In the genomic region with DNA sequence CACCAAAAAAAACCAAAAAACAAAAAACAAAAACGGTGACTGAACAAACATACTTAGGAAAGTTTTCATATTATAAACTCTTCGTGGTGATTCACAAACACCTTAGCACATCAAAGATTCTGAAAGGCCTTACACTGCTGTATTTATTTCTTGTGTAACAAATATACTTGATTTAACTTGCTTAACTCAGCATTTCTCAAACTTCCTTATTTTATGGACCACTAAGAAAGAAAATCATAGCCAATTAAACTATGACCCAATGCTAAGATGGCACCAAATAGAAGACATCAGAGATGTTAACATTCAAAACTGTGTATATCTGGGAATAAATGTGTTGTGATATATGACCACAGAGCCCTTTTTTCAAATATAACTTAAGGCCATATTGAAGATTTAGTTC, we compare ENCODE assay signal across 14 cellular contexts. TPM values are rescaled to one million over a fixed set of nuclear protein-coding genes. Genes with fewer than 3 reads are reported as not detected.
DNase-seq lines count a peak whose midpoint lies in the region; ATAC-seq, FAIRE-seq and TF ChIP-seq lines count a peak whose summit lies in the region.
"Had no signal": no experiment of that assay in that cellular context is flagged by ENCODE, and none has a peak within 500 bp of the region (broad histone marks: within the 10 kb centered on the region; RNA-seq: fewer than 3 reads in every experiment).

No MANE protein-coding gene starts in this region.

- no peak for TF ChIP-seq RAD21 in K562 (CRISPR knock-in tag; conservative IDR thresholded peaks at IDR 0.05 in 1 of 2, IDR thresholded peaks at IDR 0.05 in 1 of 2)

- ATAC-seq in K562 = no peak
- ATAC-seq in gastrocnemius medialis = no peak
- ATAC-seq in HG02870 (IDR thresholded peaks at IDR 0.05; ENCODE audit: unreplicated experiment) = no peak

- H3K36me3 Mint-ChIP-seq in Calu3 (ENCODE audit: insufficient read depth, unreplicated experiment) = peaks cover 5% of the 10 kb centered on the region
- no peaks in the 10 kb centered on the region for H3K36me3 Mint-ChIP-seq in nephron (ENCODE audit: low read depth)
- H3K36me3 Mint-ChIP-seq in osteocyte (ENCODE audit: unreplicated experiment) = no peaks in the 10 kb centered on the region

- DNase-seq in Calu3 = no peak
- DNase-seq in MV-4-11 (lab: John Stamatoyannopoulos, UW) = peak; percentile 55
- no peak for DNase-seq in K562 (ENCODE audit: extremely low read depth in 1 of 4, low spot score in 3 of 4)
- no peak for DNase-seq in osteocyte (ENCODE audit: extremely low spot score, unreplicated experiment)
- no peak for DNase-seq in gastrocnemius medialis
- DNase-seq in NCI-H187 (lab: John Stamatoyannopoulos, UW) = no peak
- DNase-seq: activated T-cell treated with anti-CD3 and anti-CD28 coated beads for 4 hours; effector memory CD4-positive, alpha-beta T cell; NCI-H2107; upper lobe of right lung had no signal

- no peak overlapping the region for H3K4me2 ChIP-seq in K562 (ENCODE audit: insufficient read depth, low read length)

- H3K4me1 ChIP-seq in K562 (replicated peaks in 1 of 2; ENCODE audit: control insufficient read depth in 2 of 2, insufficient read depth in 2 of 2, low read length in 2 of 2) = peaks cover 15 to 22% of the 10 kb centered on the region in 2 experiments; a peak in 4 of 5 replicates
- H3K4me1 ChIP-seq in gastrocnemius medialis = peaks cover 7 to 18% of the 10 kb centered on the region in 2 donors

- H4K20me1 ChIP-seq in K562 (replicated peaks; ENCODE audit: control insufficient read depth, insufficient read depth, low read length) = no peaks in the 10 kb centered on the region

- no peak for TF ChIP-seq EP300 in K562 (IDR thresholded peaks at IDR 0.05; ENCODE audit: low read length)

- H3K4me3 ChIP-seq in K562 = no peak overlapping the region
- no peak overlapping the region for H3K4me3 ChIP-seq in gastrocnemius medialis

- H3K27me3 ChIP-seq in K562 (ENCODE audit: control insufficient read depth in 2 of 2, insufficient read depth in 2 of 2, low read length in 2 of 2) = no peaks in the 10 kb centered on the region
- no peaks in the 10 kb centered on the region for H3K27me3 ChIP-seq in gastrocnemius medialis
- H3K27me3 ChIP-seq: upper lobe of right lung had no signal

- no peak for FAIRE-seq in K562 (lab: Jason Lieb, UNC)
- FAIRE-seq: TTC549 had no signal

- H3K4me3 Mint-ChIP-seq in Calu3 (ENCODE audit: low read depth, unreplicated experiment) = no peak overlapping the region
- H3K4me3 Mint-ChIP-seq in nephron = peak overlapping the region; percentile 75 to 87 (median 78)
- H3K4me3 Mint-ChIP-seq in osteocyte (ENCODE audit: unreplicated experiment) = no peak overlapping the region

- peak overlapping the region; percentile 37; the same call in 1 of the 2 replicates for H2AFZ ChIP-seq in K562 (ENCODE audit: low read depth, low read length)

- in situ Hi-C loops in K562 (cut with MboI) (no loop called here), gastrocnemius medialis (cut with MboI; ENCODE audit: low sequenced_read_pairs in 4 of 4) (no loop called here)

- no peaks in the 10 kb centered on the region for H3K79me2 ChIP-seq in K562 (ENCODE audit: control insufficient read depth, insufficient read depth, low read length)

- H3K4me1 Mint-ChIP-seq in Calu3 (ENCODE audit: low read depth, unreplicated experiment) (peaks cover 7% of the 10 kb centered on the region), nephron (peaks cover 31% of the 10 kb centered on the region), osteocyte (ENCODE audit: unreplicated experiment) (peaks cover 10% of the 10 kb centered on the region)

- 49% methylated on average over 2 of the region's 2 CpGs for WGBS in K562 (ENCODE audit: insufficient coverage, low coverage, missing lambda C conversion rate)

- H3K27ac Mint-ChIP-seq in Calu3 (ENCODE audit: unreplicated experiment) (peak overlapping the region; percentile 80), nephron (peak overlapping the region; percentile 52 to 82 (median 65)), osteocyte (ENCODE audit: unreplicated experiment) (no peak overlapping the region)

- intact Hi-C loops in Calu3 (cut with micrococcal nuclease; ENCODE audit: unreplicated experiment) = loop anchor here (5.0 to 10.0 kb wide), 3 partner anchors 92 to 225 kb away; no protein-coding TSS in a partner anchor
- intact Hi-C loops in K562 (cut with micrococcal nuclease) = no loop called here
- intact Hi-C loops in gastrocnemius medialis (cut with DNase I; ENCODE audit: low total_unique reads) = loop anchor here (2.0 to 10.0 kb wide), 6 partner anchors 59 to 323 kb away; no protein-coding TSS in a partner anchor

- TF ChIP-seq POLR2A in K562 (conservative IDR thresholded peaks at IDR 0.05) (no peak), gastrocnemius medialis (IDR thresholded peaks at IDR 0.05) (no peak)

- POLR2A ChIA-PET in K562 (lab: Yijun Ruan, JAX) = no interaction called here

- H3K9me3 ChIP-seq in K562 (replicated peaks; ENCODE audit: control insufficient read depth, insufficient read depth, low read depth, low read length) (no peaks in the 10 kb centered on the region), gastrocnemius medialis (no peaks in the 10 kb centered on the region)
- H3K9me3 ChIP-seq: neutrophil, upper lobe of right lung had no signal

- H3K36me3 ChIP-seq in K562 (ENCODE audit: control insufficient read depth, insufficient read depth, low read length) (no peaks in the 10 kb centered on the region), gastrocnemius medialis (no peaks in the 10 kb centered on the region)
- H3K36me3 ChIP-seq: neutrophil, upper lobe of right lung had no signal

- H3K9me3 Mint-ChIP-seq in Calu3 (ENCODE audit: low read depth, unreplicated experiment) = no peaks in the 10 kb centered on the region
- no peaks in the 10 kb centered on the region for H3K9me3 Mint-ChIP-seq in nephron
- no peaks in the 10 kb centered on the region for H3K9me3 Mint-ChIP-seq in osteocyte (ENCODE audit: unreplicated experiment)

- no peaks in the 10 kb centered on the region for H3K9me1 ChIP-seq in K562 (ENCODE audit: control insufficient read depth, insufficient read depth, low read length)

- BruUV-seq in Calu3 (replicated peaks; lab: Mats Ljungman, UMichigan) (no TSS peak), K562 (replicated peaks; lab: Mats Ljungman, UMichigan) (no TSS peak)

- H3K27me3 Mint-ChIP-seq in Calu3 (ENCODE audit: unreplicated experiment) = no peaks in the 10 kb centered on the region
- H3K27me3 Mint-ChIP-seq in nephron (ENCODE audit: low read depth) = peaks cover 13% of the 10 kb centered on the region
- no peaks in the 10 kb centered on the region for H3K27me3 Mint-ChIP-seq in osteocyte (ENCODE audit: unreplicated experiment)

- CTCF ChIA-PET in Calu3 (lab: Charles Lee) = interaction anchor here (1.2 kb wide), 1 partner anchor 337 kb away, joined by 3 read pairs; no protein-coding TSS in a partner anchor
- CTCF ChIA-PET in K562 (lab: Yijun Ruan, JAX; ENCODE audit: low intra/inter-chr PET ratio) = no interaction called here

- TF ChIP-seq CTCF in Calu3 (IDR thresholded peaks at IDR 0.05; ENCODE audit: unreplicated experiment) (no peak), K562 (IDR thresholded peaks at IDR 0.05 in 2 of 3, conservative IDR thresholded peaks at IDR 0.05 in 1 of 3; ENCODE audit: insufficient read depth in 2 of 3, low read depth in 1 of 3, low read length in 3 of 3) (no peak), nephron (IDR thresholded peaks at IDR 0.05; ENCODE audit: unreplicated experiment in 3 of 3) (no peak), osteocyte (IDR thresholded peaks at IDR 0.05) (no peak), gastrocnemius medialis (IDR thresholded peaks at IDR 0.05 in 4 of 5, conservative IDR thresholded peaks at IDR 0.05 in 1 of 5) (peak in 1 of 5 experiments; percentile 7)

- H3K9ac ChIP-seq in K562 (ENCODE audit: insufficient read depth in 1 of 2, low read depth in 2 of 2, low read length in 2 of 2) = no peak overlapping the region

- no peak overlapping the region for H3K27ac ChIP-seq in K562 (ENCODE audit: extremely low read depth, low read depth, low read length)
- peak overlapping the region in 2 of 4 donors; percentile 84 to 88 for H3K27ac ChIP-seq in gastrocnemius medialis
- H3K27ac ChIP-seq: neutrophil had no signal

TF ChIP-seq in K562, 482 proteins besides CTCF, POLR2A, EP300 and RAD21:
- TF ChIP-seq STAT5A (IDR thresholded peaks at IDR 0.05; ENCODE audit: borderline replicate concordance, low read length) (no peak), ZFP36 (IDR thresholded peaks at IDR 0.05; ENCODE audit: low read depth, low read length, partially characterized antibody) (no peak), ZNF316 (IDR thresholded peaks at IDR 0.05) (peak; percentile 82), C11orf30 (IDR thresholded peaks at IDR 0.05; ENCODE audit: low read depth) (peak; percentile 58; the same call in 1 of the 2 replicates), MAFG (tag; conservative IDR thresholded peaks at IDR 0.05) (peak; percentile 24; the same call in 1 of the 2 replicates), MAFK (IDR thresholded peaks at IDR 0.05; ENCODE audit: low read length) (peak; percentile 56), NFXL1 (CRISPR knock-in tag; IDR thresholded peaks at IDR 0.05) (no peak), KDM5B (IDR thresholded peaks at IDR 0.05; ENCODE audit: insufficient replicate concordance, low read depth, low read length) (no peak), MAFF (IDR thresholded peaks at IDR 0.05; ENCODE audit: low read length) (peak; percentile 54; the same call in 1 of the 2 replicates)
TF ChIP-seq in K562: peak in this region for 5.

RNA-seq across cellular contexts. Expression of a gene that starts 57.7 kb away (rescaled TPM):
- total RNA-seq in Calu3 (2022) = 38.4 and 42.9 TPM in 2 replicates
- 128 and 141 TPM in 2 replicates for total RNA-seq in K562 (2011; cell fraction: chromatin; rRNA removed; ENCODE audit: low replicate concordance)
- 88.6 and 91.1 TPM in 2 replicates for total RNA-seq in K562 (2011; cell fraction: nucleolus; rRNA removed)
- total RNA-seq in K562 (2011; cell fraction: nucleoplasm; rRNA removed) = 120 and 166 TPM in 2 replicates
- 19.3 and 34.7 TPM in 2 replicates for total RNA-seq in K562 (2014; rRNA removed)
- total RNA-seq in K562 (2014; rRNA removed; fragmentation: Illumina TruSeq; extraction: Trizol) = 24.3 and 25.0 TPM in 2 replicates
- 21.9 and 22.1 TPM in 2 replicates for total RNA-seq in K562 (2015; rRNA removed; fragmentation: Illumina TruSeq; extraction: Trizol)
- 64.2 and 65.7 TPM in 2 replicates for total RNA-seq in K562 (2021)
- 5.2 and 6.0 TPM in 2 replicates for polyA plus RNA-seq in K562 (2011; rRNA removed)
- polyA plus RNA-seq in K562 (2011; cell fraction: cytosol; rRNA removed) = 5.6 and 6.8 TPM in 2 replicates
- polyA plus RNA-seq in K562 (2011; cell fraction: nucleus; rRNA removed) = 25.5 and 29.7 TPM in 2 replicates
- polyA plus RNA-seq in K562 (2012) = 20.6 and 20.9 TPM in 2 replicates
- 23.6 and 25.9 TPM in 2 replicates for polyA plus RNA-seq in K562 (2014; fragmentation: Illumina TruSeq; extraction: Trizol)
- 1 to 10 TPM; 3.3 to 4.8 TPM for polyA plus RNA-seq in K562 (2014; fragmentation: Nextera tagmentation; extraction: Ambion mirVana)
- polyA plus RNA-seq in K562 (2014; rRNA removed) = 15.6 and 19.6 TPM in 2 replicates
- polyA minus RNA-seq in K562 (2011; rRNA and poly(A)+ RNA removed) = 42.2 and 45.2 TPM in 2 replicates
- polyA minus RNA-seq in K562 (2011; cell fraction: cytosol; rRNA and poly(A)+ RNA removed) = 34.1 and 47.8 TPM in 2 replicates
- 48.1 and 74.3 TPM in 2 replicates for polyA minus RNA-seq in K562 (2011; cell fraction: nucleus; rRNA and poly(A)+ RNA removed)
- 29.4 and 29.9 TPM in 2 replicates for total RNA-seq in osteocyte
- total RNA-seq in gastrocnemius medialis = 10 to 100 TPM; 18.0 to 41.3 (median 39.2) TPM

Comparison
In these comparisons a context has a peak if more than half of its experiments do, and no peak if none do; other contexts are left out.
1. H3K4me3 Mint-ChIP-seq: peak in nephron (3 of 3); none in Calu3 (single experiment) and osteocyte (single experiment).